Comparison of ENCODE assay signal across 15 cellular contexts in genomic region chr4:102338405-102338804, GRCh38. TPM values are rescaled to one million over a fixed set of nuclear protein-coding genes. Genes with fewer than 3 reads are reported as not detected.
DNase-seq lines count a peak whose midpoint lies in the region; ATAC-seq, FAIRE-seq and TF ChIP-seq lines count a peak whose summit lies in the region.
"Had no signal": no experiment of that assay in that cellular context is flagged by ENCODE, and none has a peak within 500 bp of the region (broad histone marks: within the 10 kb centered on the region; RNA-seq: fewer than 3 reads in every experiment).

No MANE protein-coding gene starts in this region.

- CTCF ChIA-PET in K562 (lab: Yijun Ruan, JAX; ENCODE audit: low intra/inter-chr PET ratio): no interaction called here
- CTCF ChIA-PET in CD4-positive, alpha-beta memory T cell (lab: Charles Lee; ENCODE audit: partially characterized antibody): no interaction called here

- H3K79me2 ChIP-seq in Loucy (ENCODE audit: insufficient read depth, low read length) (peaks cover 100% of the 10 kb centered on the region), K562 (ENCODE audit: control insufficient read depth, insufficient read depth, low read length) (peaks cover 29% of the 10 kb centered on the region; the same call in 1 of the 3 replicates)

- H4K20me1 ChIP-seq in Loucy (ENCODE audit: insufficient read depth, low read length, poor library complexity, severe bottlenecking): peaks cover 98% of the 10 kb centered on the region
- H4K20me1 ChIP-seq in K562 (replicated peaks; ENCODE audit: control insufficient read depth, insufficient read depth, low read length): no peaks in the 10 kb centered on the region

- intact Hi-C loops in K562 (cut with micrococcal nuclease): no loop called here
- intact Hi-C loops in CD4-positive, alpha-beta memory T cell (cut with micrococcal nuclease): no loop called here

- peak; percentile 22 for DNase-seq in ELR (ENCODE audit: low read depth)
- no peak for DNase-seq in K562 (ENCODE audit: extremely low read depth in 1 of 4, low spot score in 3 of 4)
- peak; percentile 22 for DNase-seq in kidney tubule cell (ENCODE audit: low spot score)
- no peak for DNase-seq in SIG-M5 treated with dmso at 0.1 percent for 504 hours (lab: John Stamatoyannopoulos, UW; ENCODE audit: unreplicated experiment)
- no peak for DNase-seq in CD4-positive, alpha-beta memory T cell
- no peak for DNase-seq in DMS 273 treated with DMSO at 0.1 percent for 48 hours (lab: John Stamatoyannopoulos, UW)
- DNase-seq: AML-193, H9, NCI-H1417, NCI-H1930, NCI-H524, SHP77 treated with DMSO at 0.1 percent for 48 hours had no signal

- POLR2A ChIA-PET in K562 (lab: Yijun Ruan, JAX): no interaction called here
- POLR2A ChIA-PET in CD4-positive, alpha-beta memory T cell (lab: Charles Lee; ENCODE audit: partially characterized antibody): no interaction called here

- no peak for TF ChIP-seq POLR2A in K562 (conservative IDR thresholded peaks at IDR 0.05)

- no peaks in the 10 kb centered on the region for H3K27me3 ChIP-seq in Loucy (ENCODE audit: insufficient read depth, low read length, poor library complexity, severe bottlenecking)
- no peaks in the 10 kb centered on the region for H3K27me3 ChIP-seq in K562 (ENCODE audit: control insufficient read depth in 2 of 2, insufficient read depth in 2 of 2, low read length in 2 of 2)
- H3K27me3 ChIP-seq in CD4-positive, alpha-beta memory T cell (ENCODE audit: insufficient read depth, low read length): no peaks in the 10 kb centered on the region

- TF ChIP-seq CTCF in Loucy (conservative IDR thresholded peaks at IDR 0.05; ENCODE audit: low read length) (no peak), K562 (IDR thresholded peaks at IDR 0.05 in 2 of 3, conservative IDR thresholded peaks at IDR 0.05 in 1 of 3; ENCODE audit: insufficient read depth in 2 of 3, low read depth in 1 of 3, low read length in 3 of 3) (no peak)

- H3K4me3 Mint-ChIP-seq in CD4-positive, alpha-beta memory T cell: no peak overlapping the region
- H3K4me3 Mint-ChIP-seq: H9 had no signal

- H3K27ac Mint-ChIP-seq in CD4-positive, alpha-beta memory T cell: no peak overlapping the region
- H3K27ac Mint-ChIP-seq: H9 had no signal

- H3K9me3 ChIP-seq in Loucy (ENCODE audit: insufficient read depth, low read depth, low read length) (no peaks in the 10 kb centered on the region), K562 (replicated peaks; ENCODE audit: control insufficient read depth, insufficient read depth, low read depth, low read length) (no peaks in the 10 kb centered on the region)
- no peaks in the 10 kb centered on the region for H3K9me3 ChIP-seq in CD4-positive, alpha-beta memory T cell (ENCODE audit: control insufficient read depth in 1 of 2, low read length in 2 of 2)

- H3K36me3 ChIP-seq in Loucy (ENCODE audit: insufficient read depth, low read length) (no peaks in the 10 kb centered on the region), K562 (ENCODE audit: control insufficient read depth, insufficient read depth, low read length) (no peaks in the 10 kb centered on the region; the same call in 2 of the 3 replicates)
- H3K36me3 ChIP-seq in CD4-positive, alpha-beta memory T cell (ENCODE audit: insufficient read depth, low read length): no peaks in the 10 kb centered on the region

- in situ Hi-C loops in K562 (cut with MboI): no loop called here

- H3K27me3 Mint-ChIP-seq in CD4-positive, alpha-beta memory T cell: no peaks in the 10 kb centered on the region

- 85% methylated on average over 7 of the region's 8 CpGs for WGBS in K562 (ENCODE audit: insufficient coverage, low coverage, missing lambda C conversion rate)

- no peak for TF ChIP-seq EP300 in K562 (IDR thresholded peaks at IDR 0.05; ENCODE audit: low read length)

- no peaks in the 10 kb centered on the region for H3K9me2 ChIP-seq in Loucy (replicated peaks; ENCODE audit: low read depth, low read length)

- H2AFZ ChIP-seq in Loucy (ENCODE audit: low read length) (no peak overlapping the region), K562 (ENCODE audit: low read depth, low read length) (no peak overlapping the region)

- no peaks in the 10 kb centered on the region for H3K9me1 ChIP-seq in K562 (ENCODE audit: control insufficient read depth, insufficient read depth, low read length)

- no peak for TF ChIP-seq RAD21 in K562 (CRISPR knock-in tag; conservative IDR thresholded peaks at IDR 0.05 in 1 of 2, IDR thresholded peaks at IDR 0.05 in 1 of 2)

- no peak overlapping the region for H3K27ac ChIP-seq in K562 (ENCODE audit: extremely low read depth, low read depth, low read length)
- H3K27ac ChIP-seq in CD4-positive, alpha-beta memory T cell (ENCODE audit: low read depth, low read length): no peak overlapping the region

- H3K36me3 Mint-ChIP-seq in CD4-positive, alpha-beta memory T cell: peaks cover 6 to 19% of the 10 kb centered on the region in 2 donors

- H3K9ac ChIP-seq in Loucy (ENCODE audit: low read depth, low read length, poor library complexity, severe bottlenecking) (no peak overlapping the region), K562 (ENCODE audit: insufficient read depth in 1 of 2, low read depth in 2 of 2, low read length in 2 of 2) (no peak overlapping the region)

- no peak for ATAC-seq in K562

- H3K4me1 ChIP-seq in Loucy (ENCODE audit: insufficient read depth, low read length, poor library complexity, severe bottlenecking) (peaks cover 81% of the 10 kb centered on the region), K562 (replicated peaks in 1 of 2; ENCODE audit: control insufficient read depth in 2 of 2, insufficient read depth in 2 of 2, low read length in 2 of 2) (peaks cover 6 to 29% of the 10 kb centered on the region in 2 experiments)
- H3K4me1 ChIP-seq in CD4-positive, alpha-beta memory T cell (ENCODE audit: insufficient read depth, low read length): peaks cover 31% of the 10 kb centered on the region

- H3K4me2 ChIP-seq in Loucy (ENCODE audit: low read depth, low read length, poor library complexity, severe bottlenecking) (peak overlapping the region; percentile 93), K562 (ENCODE audit: insufficient read depth, low read length) (no peak overlapping the region)

- H3K9me3 Mint-ChIP-seq in CD4-positive, alpha-beta memory T cell: no peaks in the 10 kb centered on the region
- H3K9me3 Mint-ChIP-seq: H9 had no signal

- H3K4me1 Mint-ChIP-seq in CD4-positive, alpha-beta memory T cell: peaks cover 38 to 77% (median 64%) of the 10 kb centered on the region in 4 donors

- BruUV-seq in K562 (replicated peaks; lab: Mats Ljungman, UMichigan): no TSS peak

- no peak for FAIRE-seq in K562 (lab: Jason Lieb, UNC)
- FAIRE-seq: D721Med, RCC 7860 had no signal

- no peaks in the 10 kb centered on the region for H3F3A ChIP-seq in Loucy (ENCODE audit: low read depth)

- H3K4me3 ChIP-seq in Loucy (ENCODE audit: low read length, poor library complexity, severe bottlenecking): peak overlapping the region; percentile 81
- no peak overlapping the region for H3K4me3 ChIP-seq in K562
- H3K4me3 ChIP-seq in CD4-positive, alpha-beta memory T cell (ENCODE audit: low read length in 2 of 2): no peak overlapping the region

TF ChIP-seq in K562, 482 proteins besides CTCF, POLR2A, EP300 and RAD21 (continues in another document):
- TF ChIP-seq ZNF316 (IDR thresholded peaks at IDR 0.05) (0 out of 2 replicates have a peak, but pooled peaks have one; percentile 20), DACH1 (IDR thresholded peaks at IDR 0.05; ENCODE audit: partially characterized antibody) (no peak)
- TF ChIP-seq, protein P1, sequence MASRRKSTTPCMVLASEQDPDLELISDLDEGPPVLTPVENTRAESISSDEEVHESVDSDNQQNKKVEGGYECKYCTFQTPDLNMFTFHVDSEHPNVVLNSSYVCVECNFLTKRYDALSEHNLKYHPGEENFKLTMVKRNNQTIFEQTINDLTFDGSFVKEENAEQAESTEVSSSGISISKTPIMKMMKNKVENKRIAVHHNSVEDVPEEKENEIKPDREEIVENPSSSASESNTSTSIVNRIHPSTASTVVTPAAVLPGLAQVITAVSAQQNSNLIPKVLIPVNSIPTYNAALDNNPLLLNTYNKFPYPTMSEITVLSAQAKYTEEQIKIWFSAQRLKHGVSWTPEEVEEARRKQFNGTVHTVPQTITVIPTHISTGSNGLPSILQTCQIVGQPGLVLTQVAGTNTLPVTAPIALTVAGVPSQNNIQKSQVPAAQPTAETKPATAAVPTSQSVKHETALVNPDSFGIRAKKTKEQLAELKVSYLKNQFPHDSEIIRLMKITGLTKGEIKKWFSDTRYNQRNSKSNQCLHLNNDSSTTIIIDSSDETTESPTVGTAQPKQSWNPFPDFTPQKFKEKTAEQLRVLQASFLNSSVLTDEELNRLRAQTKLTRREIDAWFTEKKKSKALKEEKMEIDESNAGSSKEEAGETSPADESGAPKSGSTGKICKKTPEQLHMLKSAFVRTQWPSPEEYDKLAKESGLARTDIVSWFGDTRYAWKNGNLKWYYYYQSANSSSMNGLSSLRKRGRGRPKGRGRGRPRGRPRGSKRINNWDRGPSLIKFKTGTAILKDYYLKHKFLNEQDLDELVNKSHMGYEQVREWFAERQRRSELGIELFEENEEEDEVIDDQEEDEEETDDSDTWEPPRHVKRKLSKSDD (conservative IDR thresholded peaks at IDR 0.05; ENCODE audit: low read length): no peak

RNA-seq across cellular contexts. Expression of gene SLC39A8, which starts 6.9 kb away (rescaled TPM):
- total RNA-seq in K562 (2011; cell fraction: chromatin; rRNA removed; ENCODE audit: low replicate concordance): 14.1 and 21.4 TPM in 2 replicates
- 21.0 and 22.1 TPM in 2 replicates for total RNA-seq in K562 (2011; cell fraction: nucleolus; rRNA removed)
- total RNA-seq in K562 (2011; cell fraction: nucleoplasm; rRNA removed): 26.5 and 37.0 TPM in 2 replicates
- total RNA-seq in K562 (2014; rRNA removed) (23.4 and 25.0 TPM in 2 replicates), K562 (2014; rRNA removed; fragmentation: Illumina TruSeq; extraction: Trizol) (30.3 and 34.8 TPM in 2 replicates), K562 (2015; rRNA removed; fragmentation: Illumina TruSeq; extraction: Trizol) (21.6 and 26.3 TPM in 2 replicates), K562 (2021) (26.1 and 27.0 TPM in 2 replicates)
- polyA plus RNA-seq in K562 (2011; rRNA removed) (19.6 and 26.7 TPM in 2 replicates), K562 (2014; fragmentation: Illumina TruSeq; extraction: Trizol) (17.3 and 21.1 TPM in 2 replicates), K562 (2014; fragmentation: Nextera tagmentation; extraction: Ambion mirVana) (10 to 100 TPM in 1 of 2 experiments, 1 to 10 TPM in 1; 8.2 to 10.1 TPM), K562 (2014; rRNA removed) (14.1 and 15.6 TPM in 2 replicates)
- 11.6 and 14.2 TPM in 2 replicates for polyA plus RNA-seq in K562 (2011; cell fraction: cytosol; rRNA removed)
- polyA plus RNA-seq in K562 (2011; cell fraction: nucleus; rRNA removed): 5.8 and 8.1 TPM in 2 replicates
- 15.9 and 26.6 TPM in 2 replicates for polyA plus RNA-seq in K562 (2012)
- polyA minus RNA-seq in K562 (2011; rRNA and poly(A)+ RNA removed): 33.1 and 39.5 TPM in 2 replicates
- 15.0 and 20.7 TPM in 2 replicates for polyA minus RNA-seq in K562 (2011; cell fraction: cytosol; rRNA and poly(A)+ RNA removed)
- 6.6 and 10.2 TPM in 2 replicates for polyA minus RNA-seq in K562 (2011; cell fraction: nucleus; rRNA and poly(A)+ RNA removed)
- total RNA-seq in CD4-positive, alpha-beta memory T cell: 10 to 100 TPM; 24.6 to 25.7 TPM
- 100 to 1,000 TPM in 1 of 2 donors, 10 to 100 TPM in 1; 52.5 to 112 TPM for polyA plus RNA-seq in CD4-positive, alpha-beta memory T cell

Comparison
In these comparisons a context has a peak if more than half of its experiments do, and no peak if none do; other contexts are left out.
1. DNase-seq: peak in ELR (single experiment) and kidney tubule cell (single experiment); none in K562 (0 of 4), SIG-M5 treated with dmso at 0.1 percent for 504 hours (single experiment), CD4-positive, alpha-beta memory T cell (0 of 5) and DMS 273 treated with DMSO at 0.1 percent for 48 hours (single experiment).